In the genomic region with DNA sequence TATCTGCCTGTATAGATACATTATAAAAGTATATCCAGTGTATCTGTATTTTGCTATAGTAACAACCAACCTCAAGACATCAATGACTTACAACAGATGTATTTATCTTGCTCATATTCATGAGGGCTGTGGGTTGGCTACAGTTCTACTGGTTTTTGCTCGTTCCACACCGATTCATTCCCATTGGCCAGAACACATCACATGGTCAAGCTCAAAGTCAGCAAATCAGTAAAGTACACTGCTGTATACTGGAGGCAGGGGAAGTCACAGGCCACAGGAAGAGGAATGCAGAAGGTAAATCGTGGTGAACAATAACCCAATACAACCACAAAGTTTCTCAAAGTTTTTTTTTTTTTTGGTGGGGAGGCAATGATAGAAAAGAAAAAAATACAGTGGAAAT, we compare ENCODE assay signal across 1 cellular context.
TF ChIP-seq lines count a peak whose summit lies in the region.

No MANE protein-coding gene starts in this region.

TF ChIP-seq in WTC11, 78 proteins besides CTCF, POLR2A, EP300 and RAD21 (continued from another document):
- TF ChIP-seq, protein P1, sequence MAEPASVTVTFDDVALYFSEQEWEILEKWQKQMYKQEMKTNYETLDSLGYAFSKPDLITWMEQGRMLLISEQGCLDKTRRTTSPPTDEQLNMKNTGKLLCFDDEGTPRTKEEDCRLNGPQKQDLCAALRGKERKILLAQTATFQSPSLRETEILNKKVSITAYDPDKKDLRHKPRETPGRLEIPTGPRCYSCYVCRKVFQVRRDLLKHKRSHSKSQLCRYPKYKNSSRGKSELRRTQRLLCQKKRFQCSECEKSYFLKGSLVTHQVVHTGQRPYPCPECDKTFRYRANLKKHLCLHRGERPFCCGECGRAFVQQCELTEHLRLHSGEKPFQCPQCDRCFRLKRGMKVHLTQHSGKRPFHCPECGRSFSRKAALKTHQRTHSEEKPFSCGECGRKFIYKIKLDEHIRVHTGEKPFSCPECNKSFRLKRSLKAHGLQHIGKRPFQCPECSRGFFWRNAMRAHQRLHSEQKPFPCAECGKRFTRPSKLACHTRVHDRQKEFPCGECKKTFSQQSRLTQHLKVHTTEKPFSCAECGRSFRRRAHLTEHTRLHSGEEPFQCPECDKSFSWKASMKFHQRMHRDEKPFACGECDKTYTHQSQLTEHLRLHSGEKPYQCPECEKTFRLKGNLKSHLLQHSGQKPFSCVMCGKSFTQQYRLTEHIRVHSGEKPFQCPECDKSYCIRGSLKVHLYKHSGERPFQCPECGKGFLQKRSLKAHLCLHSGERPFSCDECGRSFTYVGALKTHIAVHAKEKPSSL (CRISPR knock-in tag; conservative IDR thresholded peaks at IDR 0.05): no peak
- TF ChIP-seq NFYB (CRISPR knock-in tag; conservative IDR thresholded peaks at IDR 0.05; ENCODE audit: low read depth): peak; percentile 67
- TF ChIP-seq, protein P2, sequence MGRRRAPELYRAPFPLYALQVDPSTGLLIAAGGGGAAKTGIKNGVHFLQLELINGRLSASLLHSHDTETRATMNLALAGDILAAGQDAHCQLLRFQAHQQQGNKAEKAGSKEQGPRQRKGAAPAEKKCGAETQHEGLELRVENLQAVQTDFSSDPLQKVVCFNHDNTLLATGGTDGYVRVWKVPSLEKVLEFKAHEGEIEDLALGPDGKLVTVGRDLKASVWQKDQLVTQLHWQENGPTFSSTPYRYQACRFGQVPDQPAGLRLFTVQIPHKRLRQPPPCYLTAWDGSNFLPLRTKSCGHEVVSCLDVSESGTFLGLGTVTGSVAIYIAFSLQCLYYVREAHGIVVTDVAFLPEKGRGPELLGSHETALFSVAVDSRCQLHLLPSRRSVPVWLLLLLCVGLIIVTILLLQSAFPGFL (CRISPR knock-in tag; IDR thresholded peaks at IDR 0.05; ENCODE audit: borderline replicate concordance): no peak
- TF ChIP-seq SP1 (CRISPR knock-in tag; conservative IDR thresholded peaks at IDR 0.05): no peak
- TF ChIP-seq TCF7 (CRISPR knock-in tag; IDR thresholded peaks at IDR 0.05; ENCODE audit: low read depth): no peak
- no peak for TF ChIP-seq NFE2L1 (CRISPR knock-in tag; IDR thresholded peaks at IDR 0.05)
- TF ChIP-seq, protein P3, sequence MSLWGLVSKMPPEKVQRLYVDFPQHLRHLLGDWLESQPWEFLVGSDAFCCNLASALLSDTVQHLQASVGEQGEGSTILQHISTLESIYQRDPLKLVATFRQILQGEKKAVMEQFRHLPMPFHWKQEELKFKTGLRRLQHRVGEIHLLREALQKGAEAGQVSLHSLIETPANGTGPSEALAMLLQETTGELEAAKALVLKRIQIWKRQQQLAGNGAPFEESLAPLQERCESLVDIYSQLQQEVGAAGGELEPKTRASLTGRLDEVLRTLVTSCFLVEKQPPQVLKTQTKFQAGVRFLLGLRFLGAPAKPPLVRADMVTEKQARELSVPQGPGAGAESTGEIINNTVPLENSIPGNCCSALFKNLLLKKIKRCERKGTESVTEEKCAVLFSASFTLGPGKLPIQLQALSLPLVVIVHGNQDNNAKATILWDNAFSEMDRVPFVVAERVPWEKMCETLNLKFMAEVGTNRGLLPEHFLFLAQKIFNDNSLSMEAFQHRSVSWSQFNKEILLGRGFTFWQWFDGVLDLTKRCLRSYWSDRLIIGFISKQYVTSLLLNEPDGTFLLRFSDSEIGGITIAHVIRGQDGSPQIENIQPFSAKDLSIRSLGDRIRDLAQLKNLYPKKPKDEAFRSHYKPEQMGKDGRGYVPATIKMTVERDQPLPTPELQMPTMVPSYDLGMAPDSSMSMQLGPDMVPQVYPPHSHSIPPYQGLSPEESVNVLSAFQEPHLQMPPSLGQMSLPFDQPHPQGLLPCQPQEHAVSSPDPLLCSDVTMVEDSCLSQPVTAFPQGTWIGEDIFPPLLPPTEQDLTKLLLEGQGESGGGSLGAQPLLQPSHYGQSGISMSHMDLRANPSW (CRISPR knock-in tag; conservative IDR thresholded peaks at IDR 0.05; ENCODE audit: low read depth): no peak
- TF ChIP-seq ATF1 (CRISPR knock-in tag; IDR thresholded peaks at IDR 0.05): no peak
- TF ChIP-seq, protein P4, sequence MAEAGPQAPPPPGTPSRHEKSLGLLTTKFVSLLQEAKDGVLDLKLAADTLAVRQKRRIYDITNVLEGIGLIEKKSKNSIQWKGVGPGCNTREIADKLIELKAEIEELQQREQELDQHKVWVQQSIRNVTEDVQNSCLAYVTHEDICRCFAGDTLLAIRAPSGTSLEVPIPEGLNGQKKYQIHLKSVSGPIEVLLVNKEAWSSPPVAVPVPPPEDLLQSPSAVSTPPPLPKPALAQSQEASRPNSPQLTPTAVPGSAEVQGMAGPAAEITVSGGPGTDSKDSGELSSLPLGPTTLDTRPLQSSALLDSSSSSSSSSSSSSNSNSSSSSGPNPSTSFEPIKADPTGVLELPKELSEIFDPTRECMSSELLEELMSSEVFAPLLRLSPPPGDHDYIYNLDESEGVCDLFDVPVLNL (CRISPR knock-in tag; IDR thresholded peaks at IDR 0.05; ENCODE audit: borderline replicate concordance, low read depth): no peak
- TF ChIP-seq, protein P5, sequence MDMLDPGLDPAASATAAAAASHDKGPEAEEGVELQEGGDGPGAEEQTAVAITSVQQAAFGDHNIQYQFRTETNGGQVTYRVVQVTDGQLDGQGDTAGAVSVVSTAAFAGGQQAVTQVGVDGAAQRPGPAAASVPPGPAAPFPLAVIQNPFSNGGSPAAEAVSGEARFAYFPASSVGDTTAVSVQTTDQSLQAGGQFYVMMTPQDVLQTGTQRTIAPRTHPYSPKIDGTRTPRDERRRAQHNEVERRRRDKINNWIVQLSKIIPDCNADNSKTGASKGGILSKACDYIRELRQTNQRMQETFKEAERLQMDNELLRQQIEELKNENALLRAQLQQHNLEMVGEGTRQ (CRISPR knock-in tag; IDR thresholded peaks at IDR 0.05): peak; percentile 56
- TF ChIP-seq, protein P6, sequence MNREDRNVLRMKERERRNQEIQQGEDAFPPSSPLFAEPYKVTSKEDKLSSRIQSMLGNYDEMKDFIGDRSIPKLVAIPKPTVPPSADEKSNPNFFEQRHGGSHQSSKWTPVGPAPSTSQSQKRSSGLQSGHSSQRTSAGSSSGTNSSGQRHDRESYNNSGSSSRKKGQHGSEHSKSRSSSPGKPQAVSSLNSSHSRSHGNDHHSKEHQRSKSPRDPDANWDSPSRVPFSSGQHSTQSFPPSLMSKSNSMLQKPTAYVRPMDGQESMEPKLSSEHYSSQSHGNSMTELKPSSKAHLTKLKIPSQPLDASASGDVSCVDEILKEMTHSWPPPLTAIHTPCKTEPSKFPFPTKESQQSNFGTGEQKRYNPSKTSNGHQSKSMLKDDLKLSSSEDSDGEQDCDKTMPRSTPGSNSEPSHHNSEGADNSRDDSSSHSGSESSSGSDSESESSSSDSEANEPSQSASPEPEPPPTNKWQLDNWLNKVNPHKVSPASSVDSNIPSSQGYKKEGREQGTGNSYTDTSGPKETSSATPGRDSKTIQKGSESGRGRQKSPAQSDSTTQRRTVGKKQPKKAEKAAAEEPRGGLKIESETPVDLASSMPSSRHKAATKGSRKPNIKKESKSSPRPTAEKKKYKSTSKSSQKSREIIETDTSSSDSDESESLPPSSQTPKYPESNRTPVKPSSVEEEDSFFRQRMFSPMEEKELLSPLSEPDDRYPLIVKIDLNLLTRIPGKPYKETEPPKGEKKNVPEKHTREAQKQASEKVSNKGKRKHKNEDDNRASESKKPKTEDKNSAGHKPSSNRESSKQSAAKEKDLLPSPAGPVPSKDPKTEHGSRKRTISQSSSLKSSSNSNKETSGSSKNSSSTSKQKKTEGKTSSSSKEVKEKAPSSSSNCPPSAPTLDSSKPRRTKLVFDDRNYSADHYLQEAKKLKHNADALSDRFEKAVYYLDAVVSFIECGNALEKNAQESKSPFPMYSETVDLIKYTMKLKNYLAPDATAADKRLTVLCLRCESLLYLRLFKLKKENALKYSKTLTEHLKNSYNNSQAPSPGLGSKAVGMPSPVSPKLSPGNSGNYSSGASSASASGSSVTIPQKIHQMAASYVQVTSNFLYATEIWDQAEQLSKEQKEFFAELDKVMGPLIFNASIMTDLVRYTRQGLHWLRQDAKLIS (CRISPR knock-in tag; IDR thresholded peaks at IDR 0.05; ENCODE audit: borderline replicate concordance): no peak
- TF ChIP-seq OVOL2 (CRISPR knock-in tag; IDR thresholded peaks at IDR 0.05; ENCODE audit: borderline replicate concordance): no peak
- TF ChIP-seq, protein P7, sequence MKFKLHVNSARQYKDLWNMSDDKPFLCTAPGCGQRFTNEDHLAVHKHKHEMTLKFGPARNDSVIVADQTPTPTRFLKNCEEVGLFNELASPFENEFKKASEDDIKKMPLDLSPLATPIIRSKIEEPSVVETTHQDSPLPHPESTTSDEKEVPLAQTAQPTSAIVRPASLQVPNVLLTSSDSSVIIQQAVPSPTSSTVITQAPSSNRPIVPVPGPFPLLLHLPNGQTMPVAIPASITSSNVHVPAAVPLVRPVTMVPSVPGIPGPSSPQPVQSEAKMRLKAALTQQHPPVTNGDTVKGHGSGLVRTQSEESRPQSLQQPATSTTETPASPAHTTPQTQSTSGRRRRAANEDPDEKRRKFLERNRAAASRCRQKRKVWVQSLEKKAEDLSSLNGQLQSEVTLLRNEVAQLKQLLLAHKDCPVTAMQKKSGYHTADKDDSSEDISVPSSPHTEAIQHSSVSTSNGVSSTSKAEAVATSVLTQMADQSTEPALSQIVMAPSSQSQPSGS (CRISPR knock-in tag; IDR thresholded peaks at IDR 0.05; ENCODE audit: borderline replicate concordance, low read depth): no peak
- TF ChIP-seq ZBTB21 (CRISPR knock-in tag; IDR thresholded peaks at IDR 0.05; ENCODE audit: borderline replicate concordance): no peak
- TF ChIP-seq, protein P8, sequence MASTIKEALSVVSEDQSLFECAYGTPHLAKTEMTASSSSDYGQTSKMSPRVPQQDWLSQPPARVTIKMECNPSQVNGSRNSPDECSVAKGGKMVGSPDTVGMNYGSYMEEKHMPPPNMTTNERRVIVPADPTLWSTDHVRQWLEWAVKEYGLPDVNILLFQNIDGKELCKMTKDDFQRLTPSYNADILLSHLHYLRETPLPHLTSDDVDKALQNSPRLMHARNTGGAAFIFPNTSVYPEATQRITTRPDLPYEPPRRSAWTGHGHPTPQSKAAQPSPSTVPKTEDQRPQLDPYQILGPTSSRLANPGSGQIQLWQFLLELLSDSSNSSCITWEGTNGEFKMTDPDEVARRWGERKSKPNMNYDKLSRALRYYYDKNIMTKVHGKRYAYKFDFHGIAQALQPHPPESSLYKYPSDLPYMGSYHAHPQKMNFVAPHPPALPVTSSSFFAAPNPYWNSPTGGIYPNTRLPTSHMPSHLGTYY (CRISPR knock-in tag; IDR thresholded peaks at IDR 0.05): no peak
TF ChIP-seq in WTC11: peak in this region for 3.
